ENCODE assay signal across 1 cellular context in genomic region chr19:7919681-7920519, GRCh38.
TF ChIP-seq lines count a peak whose summit lies in the region.

A gene with protein sequence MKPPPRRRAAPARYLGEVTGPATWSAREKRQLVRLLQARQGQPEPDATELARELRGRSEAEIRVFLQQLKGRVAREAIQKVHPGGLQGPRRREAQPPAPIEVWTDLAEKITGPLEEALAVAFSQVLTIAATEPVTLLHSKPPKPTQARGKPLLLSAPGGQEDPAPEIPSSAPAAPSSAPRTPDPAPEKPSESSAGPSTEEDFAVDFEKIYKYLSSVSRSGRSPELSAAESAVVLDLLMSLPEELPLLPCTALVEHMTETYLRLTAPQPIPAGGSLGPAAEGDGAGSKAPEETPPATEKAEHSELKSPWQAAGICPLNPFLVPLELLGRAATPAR (plus strand): TSS chr19:7920338. CDS start chr19:7920367, 29 bp downstream.

TF ChIP-seq in HepG2, 621 proteins besides CTCF, POLR2A, EP300 and RAD21 (continued from another document and continues in another):
- TF ChIP-seq, protein P1, sequence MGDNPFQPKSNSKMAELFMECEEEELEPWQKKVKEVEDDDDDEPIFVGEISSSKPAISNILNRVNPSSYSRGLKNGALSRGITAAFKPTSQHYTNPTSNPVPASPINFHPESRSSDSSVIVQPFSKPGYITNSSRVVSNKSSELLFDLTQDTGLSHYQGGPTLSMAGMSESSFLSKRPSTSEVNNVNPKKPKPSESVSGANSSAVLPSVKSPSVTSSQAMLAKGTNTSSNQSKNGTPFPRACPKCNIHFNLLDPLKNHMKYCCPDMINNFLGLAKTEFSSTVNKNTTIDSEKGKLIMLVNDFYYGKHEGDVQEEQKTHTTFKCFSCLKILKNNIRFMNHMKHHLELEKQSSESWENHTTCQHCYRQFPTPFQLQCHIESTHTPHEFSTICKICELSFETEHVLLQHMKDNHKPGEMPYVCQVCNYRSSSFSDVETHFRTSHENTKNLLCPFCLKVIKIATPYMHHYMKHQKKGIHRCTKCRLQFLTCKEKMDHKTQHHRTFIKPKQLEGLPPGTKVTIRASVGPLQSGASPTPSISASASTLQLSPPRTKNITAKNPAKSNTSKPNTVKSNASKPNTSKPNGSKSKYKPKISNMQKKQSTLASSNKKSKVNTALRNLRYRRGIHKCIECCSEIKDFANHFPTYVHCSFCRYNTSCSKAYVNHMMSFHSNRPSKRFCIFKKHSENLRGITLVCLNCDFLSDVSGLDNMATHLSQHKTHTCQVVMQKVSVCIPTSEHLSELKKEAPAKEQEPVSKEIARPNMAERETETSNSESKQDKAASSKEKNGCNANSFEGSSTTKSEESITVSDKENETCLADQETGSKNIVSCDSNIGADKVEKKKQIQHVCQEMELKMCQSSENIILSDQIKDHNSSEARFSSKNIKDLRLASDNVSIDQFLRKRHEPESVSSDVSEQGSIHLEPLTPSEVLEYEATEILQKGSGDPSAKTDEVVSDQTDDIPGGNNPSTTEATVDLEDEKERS (CRISPR knock-in tag; IDR thresholded peaks at IDR 0.05): no peak
- TF ChIP-seq HHEX (CRISPR knock-in tag; IDR thresholded peaks at IDR 0.05) (no peak), TGIF2 (CRISPR knock-in tag; IDR thresholded peaks at IDR 0.05) (0 out of 2 replicates have a peak, but pooled peaks have one; percentile 31), ZSCAN22 (CRISPR knock-in tag; IDR thresholded peaks at IDR 0.05) (peak; percentile 55; the same call in 1 of the 2 replicates), ZSCAN25 (CRISPR knock-in tag; IDR thresholded peaks at IDR 0.05) (no peak), ZBED4 (CRISPR knock-in tag; IDR thresholded peaks at IDR 0.05; ENCODE audit: borderline replicate concordance) (no peak; the same call in 1 of the 2 replicates), ZBTB2 (CRISPR knock-in tag; IDR thresholded peaks at IDR 0.05; ENCODE audit: low read depth) (peak; percentile 83), ARNT (IDR thresholded peaks at IDR 0.05) (no peak), ZEB1 (IDR thresholded peaks at IDR 0.05; ENCODE audit: insufficient replicate concordance, low read depth) (peak; percentile 26), SKI (IDR thresholded peaks at IDR 0.05; ENCODE audit: partially characterized antibody) (peak; percentile 27), EHMT2 (IDR thresholded peaks at IDR 0.05; ENCODE audit: borderline replicate concordance, low read depth, low read length) (no peak), FOSL1 (CRISPR knock-in tag; IDR thresholded peaks at IDR 0.05; ENCODE audit: borderline replicate concordance) (no peak; the same call in 1 of the 2 replicates), ZNF367 (CRISPR knock-in tag; IDR thresholded peaks at IDR 0.05; ENCODE audit: borderline replicate concordance) (no peak), ZNF530 (CRISPR knock-in tag; IDR thresholded peaks at IDR 0.05; ENCODE audit: low read depth) (no peak), HNRNPUL1 (IDR thresholded peaks at IDR 0.05; ENCODE audit: low read depth, low read length) (no peak), ZNF674 (CRISPR knock-in tag; IDR thresholded peaks at IDR 0.05; ENCODE audit: low read depth) (no peak), CCDC6 (CRISPR knock-in tag; IDR thresholded peaks at IDR 0.05) (peak; percentile 87), ZNF713 (CRISPR knock-in tag; IDR thresholded peaks at IDR 0.05) (no peak), IRF1 (CRISPR knock-in tag; IDR thresholded peaks at IDR 0.05; ENCODE audit: low read depth) (no peak), ZNF550 (CRISPR knock-in tag; IDR thresholded peaks at IDR 0.05; ENCODE audit: borderline replicate concordance) (no peak), GABPB1 (CRISPR knock-in tag; IDR thresholded peaks at IDR 0.05) (peak; percentile 85), U2AF2 (IDR thresholded peaks at IDR 0.05; ENCODE audit: low read depth, low read length) (no peak), E2F2 (CRISPR knock-in tag; IDR thresholded peaks at IDR 0.05; ENCODE audit: borderline replicate concordance) (0 out of 2 replicates have a peak, but pooled peaks have one; percentile 24), ZNF101 (CRISPR knock-in tag; IDR thresholded peaks at IDR 0.05; ENCODE audit: borderline replicate concordance, low read depth) (no peak), TFDP1 (CRISPR knock-in tag; IDR thresholded peaks at IDR 0.05; ENCODE audit: borderline replicate concordance) (peak; percentile 62; the same call in 1 of the 2 replicates), GLI4 (CRISPR knock-in tag; IDR thresholded peaks at IDR 0.05; ENCODE audit: borderline replicate concordance) (peak; percentile 38; the same call in 1 of the 2 replicates), ZNF629 (CRISPR knock-in tag; conservative IDR thresholded peaks at IDR 0.05) (peak; percentile 83), HOXA3 (CRISPR knock-in tag; IDR thresholded peaks at IDR 0.05) (peak; percentile 85), RCOR2 (CRISPR knock-in tag; IDR thresholded peaks at IDR 0.05) (no peak), AKAP8 (CRISPR knock-in tag; IDR thresholded peaks at IDR 0.05) (no peak), PHF8 (CRISPR knock-in tag; IDR thresholded peaks at IDR 0.05) (peak; percentile 78), KDM2A (CRISPR knock-in tag; IDR thresholded peaks at IDR 0.05; ENCODE audit: borderline replicate concordance, low read depth) (peak; percentile 75; the same call in 1 of the 2 replicates), JUND (CRISPR knock-in tag; IDR thresholded peaks at IDR 0.05) (no peak), ZNF749 (CRISPR knock-in tag; IDR thresholded peaks at IDR 0.05; ENCODE audit: borderline replicate concordance) (peak; percentile 69; the same call in 1 of the 2 replicates), ZSCAN20 (CRISPR knock-in tag; IDR thresholded peaks at IDR 0.05; ENCODE audit: borderline replicate concordance) (peak; percentile 78; the same call in 1 of the 2 replicates), MTA1 (CRISPR knock-in tag; IDR thresholded peaks at IDR 0.05; ENCODE audit: borderline replicate concordance) (0 out of 2 replicates have a peak, but pooled peaks have one; percentile 30), ZNF614 (CRISPR knock-in tag; IDR thresholded peaks at IDR 0.05; ENCODE audit: borderline replicate concordance) (peak; percentile 91; the same call in 1 of the 2 replicates), RBFOX2 (IDR thresholded peaks at IDR 0.05; ENCODE audit: low read depth, low read length) (peak; percentile 92), CENPX (CRISPR knock-in tag; IDR thresholded peaks at IDR 0.05) (no peak), ZNF232 (CRISPR knock-in tag; IDR thresholded peaks at IDR 0.05; ENCODE audit: borderline replicate concordance) (no peak; the same call in 1 of the 2 replicates), ZNF703 (CRISPR knock-in tag; IDR thresholded peaks at IDR 0.05; ENCODE audit: borderline replicate concordance) (no peak; the same call in 1 of the 2 replicates), ATF7 (IDR thresholded peaks at IDR 0.05) (no peak), ATF7 (CRISPR knock-in tag; IDR thresholded peaks at IDR 0.05) (no peak), ZFP36 (IDR thresholded peaks at IDR 0.05; ENCODE audit: borderline replicate concordance, low read depth, low read length, partially characterized antibody) (no peak)
- TF ChIP-seq, protein P2, sequence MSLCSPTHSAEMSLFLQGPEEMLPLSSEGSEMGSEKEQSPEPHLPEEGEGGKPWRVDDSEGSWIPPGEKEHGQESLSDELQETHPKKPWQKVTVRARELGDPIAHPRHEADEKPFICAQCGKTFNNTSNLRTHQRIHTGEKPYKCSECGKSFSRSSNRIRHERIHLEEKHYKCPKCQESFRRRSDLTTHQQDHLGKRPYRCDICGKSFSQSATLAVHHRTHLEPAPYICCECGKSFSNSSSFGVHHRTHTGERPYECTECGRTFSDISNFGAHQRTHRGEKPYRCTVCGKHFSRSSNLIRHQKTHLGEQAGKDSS (CRISPR knock-in tag; IDR thresholded peaks at IDR 0.05; ENCODE audit: borderline replicate concordance, low read depth): peak; percentile 23; the same call in 1 of the 2 replicates
- TF ChIP-seq, protein P3, sequence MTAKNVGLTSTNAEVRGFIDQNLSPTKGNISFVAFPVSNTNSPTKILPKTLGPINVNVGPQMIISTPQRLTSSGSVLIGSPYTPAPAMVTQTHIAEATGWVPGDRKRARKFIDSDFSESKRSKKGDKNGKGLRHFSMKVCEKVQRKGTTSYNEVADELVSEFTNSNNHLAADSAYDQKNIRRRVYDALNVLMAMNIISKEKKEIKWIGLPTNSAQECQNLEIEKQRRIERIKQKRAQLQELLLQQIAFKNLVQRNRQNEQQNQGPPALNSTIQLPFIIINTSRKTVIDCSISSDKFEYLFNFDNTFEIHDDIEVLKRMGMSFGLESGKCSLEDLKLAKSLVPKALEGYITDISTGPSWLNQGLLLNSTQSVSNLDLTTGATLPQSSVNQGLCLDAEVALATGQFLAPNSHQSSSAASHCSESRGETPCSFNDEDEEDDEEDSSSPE (CRISPR knock-in tag; IDR thresholded peaks at IDR 0.05): peak; percentile 67
- TF ChIP-seq, protein P4, sequence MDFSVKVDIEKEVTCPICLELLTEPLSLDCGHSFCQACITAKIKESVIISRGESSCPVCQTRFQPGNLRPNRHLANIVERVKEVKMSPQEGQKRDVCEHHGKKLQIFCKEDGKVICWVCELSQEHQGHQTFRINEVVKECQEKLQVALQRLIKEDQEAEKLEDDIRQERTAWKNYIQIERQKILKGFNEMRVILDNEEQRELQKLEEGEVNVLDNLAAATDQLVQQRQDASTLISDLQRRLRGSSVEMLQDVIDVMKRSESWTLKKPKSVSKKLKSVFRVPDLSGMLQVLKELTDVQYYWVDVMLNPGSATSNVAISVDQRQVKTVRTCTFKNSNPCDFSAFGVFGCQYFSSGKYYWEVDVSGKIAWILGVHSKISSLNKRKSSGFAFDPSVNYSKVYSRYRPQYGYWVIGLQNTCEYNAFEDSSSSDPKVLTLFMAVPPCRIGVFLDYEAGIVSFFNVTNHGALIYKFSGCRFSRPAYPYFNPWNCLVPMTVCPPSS (IDR thresholded peaks at IDR 0.05): no peak
- TF ChIP-seq, protein P5, sequence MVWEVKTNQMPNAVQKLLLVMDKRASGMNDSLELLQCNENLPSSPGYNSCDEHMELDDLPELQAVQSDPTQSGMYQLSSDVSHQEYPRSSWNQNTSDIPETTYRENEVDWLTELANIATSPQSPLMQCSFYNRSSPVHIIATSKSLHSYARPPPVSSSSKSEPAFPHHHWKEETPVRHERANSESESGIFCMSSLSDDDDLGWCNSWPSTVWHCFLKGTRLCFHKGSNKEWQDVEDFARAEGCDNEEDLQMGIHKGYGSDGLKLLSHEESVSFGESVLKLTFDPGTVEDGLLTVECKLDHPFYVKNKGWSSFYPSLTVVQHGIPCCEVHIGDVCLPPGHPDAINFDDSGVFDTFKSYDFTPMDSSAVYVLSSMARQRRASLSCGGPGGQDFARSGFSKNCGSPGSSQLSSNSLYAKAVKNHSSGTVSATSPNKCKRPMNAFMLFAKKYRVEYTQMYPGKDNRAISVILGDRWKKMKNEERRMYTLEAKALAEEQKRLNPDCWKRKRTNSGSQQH (CRISPR knock-in tag; IDR thresholded peaks at IDR 0.05; ENCODE audit: low read depth): peak; percentile 66; the same call in 1 of the 2 replicates
